Comparison of ENCODE assay signal across 6 cellular contexts in genomic region chr3:10449436-10449835, GRCh38. TPM values are rescaled to one million over a fixed set of nuclear protein-coding genes. Genes with fewer than 3 reads are reported as not detected.
"Had no signal": no experiment of that assay in that cellular context is flagged by ENCODE, and none has a peak within 500 bp of the region (broad histone marks: within the 10 kb centered on the region; RNA-seq: fewer than 3 reads in every experiment).

No MANE protein-coding gene starts in this region.

- ATAC-seq: GM23338, K562 had no signal

- H3K4me3 ChIP-seq: GM23338, HAP-1, K562 had no signal

- DNase-seq: IMR-90, KG1 had no signal

- H3K9me3 ChIP-seq: HAP-1 had no signal

- H3K36me3 ChIP-seq: HAP-1 had no signal

- H3K4me1 ChIP-seq: HAP-1 had no signal

RNA-seq across cellular contexts. Expression of gene ATP2B2, which starts 56.0 kb away (rescaled TPM):
- total RNA-seq: HT-29, K562 had no signal
